38 cellular contexts compared by ENCODE assay signal in genomic region chr3:119726909-119727308, GRCh38. TPM values are rescaled to one million over a fixed set of nuclear protein-coding genes. Genes with fewer than 3 reads are reported as not detected.
"Had no signal": no experiment of that assay in that cellular context is flagged by ENCODE, and none has a peak within 500 bp of the region (broad histone marks: within the 10 kb centered on the region; RNA-seq: fewer than 3 reads in every experiment).

No MANE protein-coding gene starts in this region.

- H3K27ac ChIP-seq: KMS-11 had no signal

- H3K9me3 ChIP-seq: MG63 had no signal

- H3K36me3 ChIP-seq: MG63 had no signal

- DNase-seq: Karpas-422, Kasumi-1, KG1, MG63, MM.1S, MV-4-11, NCI-H1048, NCI-H1092, NCI-H1105, NCI-H1105 treated with DMSO at 0.1 percent for 48 hours, NCI-H1417, NCI-H1417 treated with DMSO at 0.1 percent for 48 hours, NCI-H1436, NCI-H1436 treated with DMSO at 0.1 percent for 48 hours, NCI-H146, NCI-H1694, NCI-H1694 treated with DMSO at 0.1 percent for 48 hours, NCI-H187, NCI-H187 treated with DMSO at 0.1 percent for 48 hours, NCI-H1930, NCI-H2029, NCI-H2029 treated with DMSO at 0.1 percent for 48 hours, NCI-H2081, NCI-H2081 treated with DMSO at 0.1 percent for 48 hours, NCI-H2107, NCI-H2171, NCI-H2171 treated with DMSO at 0.1 percent for 48 hours, NCI-H2227 treated with DMSO at 0.1 percent for 48 hours, NCI-H226, NCI-H345, NCI-H446, NCI-H446 treated with DMSO at 0.1 percent for 48 hours, NCI-H510A had no signal

- H3K4me3 ChIP-seq: MG63 had no signal

RNA-seq across cellular contexts. Expression of gene CFAP91, which starts 24.1 kb away (rescaled TPM):
- total RNA-seq: MCF 10A, NCI-H460 had no signal

RNA-seq across cellular contexts. Expression of gene NR1I2, which starts 55.0 kb away (rescaled TPM):
- total RNA-seq: LHCN-M2, M059J, MCF 10A had no signal
